Comparison of ENCODE assay signal across 1 cellular context in the genomic region with DNA sequence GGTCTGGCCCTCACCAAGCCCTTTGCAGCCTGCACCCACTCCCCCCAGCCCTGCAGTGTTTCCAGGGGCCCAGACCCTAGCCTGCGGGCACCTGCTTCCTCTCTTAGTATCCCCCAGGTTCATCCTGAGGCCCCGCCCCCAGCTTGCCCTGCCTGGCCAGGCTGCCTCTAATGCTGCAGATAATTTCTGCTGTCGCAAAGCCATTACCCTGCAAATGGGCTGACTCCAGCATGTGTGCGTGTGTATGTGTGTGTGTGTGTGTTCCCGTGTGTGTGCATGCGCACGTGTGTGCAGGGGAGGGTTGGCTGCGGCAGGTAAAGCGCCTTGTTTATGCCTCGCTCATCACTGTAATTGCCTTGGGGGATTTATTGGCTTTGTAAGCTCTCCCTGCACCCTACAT.
TF ChIP-seq lines count a peak whose summit lies in the region.

No MANE protein-coding gene starts in this region.

TF ChIP-seq in HEK293, 187 proteins besides CTCF, POLR2A, EP300 and RAD21 (continued from another document):
- no peak for TF ChIP-seq ZNF398 (tag by site-specific recombination; IDR thresholded peaks at IDR 0.05)
- TF ChIP-seq REPIN1 (tag by site-specific recombination; IDR thresholded peaks at IDR 0.05; ENCODE audit: low read depth): no peak
- TF ChIP-seq HIC1 (tag by site-specific recombination; IDR thresholded peaks at IDR 0.05): no peak
